ENCODE assay signal across 10 cellular contexts in the genomic region with DNA sequence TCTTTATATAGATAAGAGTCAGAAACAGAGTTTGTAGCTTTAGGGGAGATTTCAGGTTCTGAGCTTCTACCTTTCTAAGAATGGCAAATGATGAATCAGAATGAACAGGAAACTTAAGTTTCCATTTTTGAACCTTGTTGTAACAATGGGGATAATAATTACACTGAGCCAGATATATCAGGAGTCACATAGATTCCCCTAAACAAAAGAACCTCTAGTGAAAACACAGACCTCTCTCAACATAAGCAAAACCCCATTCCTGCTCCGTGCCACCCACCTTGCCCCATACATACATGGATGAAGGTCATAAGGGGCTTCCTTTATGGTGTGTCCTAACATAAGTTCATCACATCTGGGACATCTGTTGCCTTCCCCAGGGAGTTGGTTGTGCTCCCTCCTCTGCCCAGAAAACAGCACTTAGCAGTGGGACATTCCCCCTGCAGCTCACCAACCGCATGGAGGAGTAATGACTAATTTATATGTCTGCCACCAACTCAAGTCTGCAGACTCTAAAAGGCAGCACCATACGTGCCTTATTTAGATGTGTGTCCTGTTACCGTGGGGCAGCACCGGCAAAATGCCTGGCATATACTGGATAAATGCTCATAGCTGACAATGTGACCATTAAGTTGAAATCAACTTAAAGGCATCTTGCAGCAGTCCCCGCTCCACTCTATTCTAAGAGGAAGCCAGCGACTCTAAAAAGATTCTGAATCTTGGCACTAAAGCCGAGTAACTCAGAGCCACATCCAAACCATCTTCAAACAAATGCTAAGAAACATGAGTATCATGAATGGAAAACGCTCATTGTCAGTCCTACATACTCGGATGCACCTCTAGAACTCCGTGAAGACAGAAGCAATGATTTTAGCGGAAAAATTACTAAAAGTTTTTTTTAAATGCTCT. TPM values are rescaled to one million over a fixed set of nuclear protein-coding genes. Genes with fewer than 3 reads are reported as not detected.
DNase-seq lines count a peak whose midpoint lies in the region; ATAC-seq lines count a peak whose summit lies in the region.
"Had no signal": no experiment of that assay in that cellular context is flagged by ENCODE, and none has a peak within 500 bp of the region (broad histone marks: within the 10 kb centered on the region; RNA-seq: fewer than 3 reads in every experiment).

No MANE protein-coding gene starts in this region.

- no peaks in the 10 kb centered on the region for H3K27me3 Mint-ChIP-seq in CD4-positive, alpha-beta memory T cell

- H3K4me1 Mint-ChIP-seq in CD4-positive, alpha-beta memory T cell: peaks cover 62 to 100% (median 84%) of the 10 kb centered on the region in 4 donors

- peak in 1 of 5 donors; percentile 73 for DNase-seq in CD4-positive, alpha-beta memory T cell
- peak; percentile 47 for DNase-seq in T-helper 22 cell (ENCODE audit: low read depth)
- DNase-seq in effector memory CD4-positive, alpha-beta T cell: peak; percentile 29 to 48 (median 39)
- DNase-seq in NCI-H1417 treated with DMSO at 0.1 percent for 48 hours (lab: John Stamatoyannopoulos, UW): no peak
- DNase-seq in Ammon's horn (ENCODE audit: low spot score): no peak
- no peak for DNase-seq in GM19240 (ENCODE audit: insufficient read length, low spot score)
- no peak for DNase-seq in retina
- DNase-seq: left colon had no signal

- peak; percentile 34 for ATAC-seq in GM21515 (IDR thresholded peaks at IDR 0.05; ENCODE audit: unreplicated experiment)
- ATAC-seq: left colon, Right ventricle myocardium inferior had no signal

- peaks cover 90% of the 10 kb centered on the region for H3K4me1 ChIP-seq in CD4-positive, alpha-beta memory T cell (ENCODE audit: insufficient read depth, low read length)
- H3K4me1 ChIP-seq in effector memory CD4-positive, alpha-beta T cell (ENCODE audit: control insufficient read depth, insufficient read depth, low read length, poor library complexity, severe bottlenecking): peaks cover 67% of the 10 kb centered on the region

- H3K36me3 Mint-ChIP-seq in CD4-positive, alpha-beta memory T cell: peaks cover 25 to 31% of the 10 kb centered on the region in 2 donors

- H3K4me3 Mint-ChIP-seq in CD4-positive, alpha-beta memory T cell: peak overlapping the region; percentile 73 to 91 (median 87)

- no peaks in the 10 kb centered on the region for H3K27me3 ChIP-seq in CD4-positive, alpha-beta memory T cell (ENCODE audit: insufficient read depth, low read length)
- H3K27me3 ChIP-seq in effector memory CD4-positive, alpha-beta T cell (replicated peaks; ENCODE audit: control insufficient read depth, insufficient read depth, low read length, poor library complexity, severe bottlenecking): no peaks in the 10 kb centered on the region

- POLR2A ChIA-PET in CD4-positive, alpha-beta memory T cell (lab: Charles Lee; ENCODE audit: partially characterized antibody): interaction anchor here (0.6 to 9.3 kb wide), 16 partner anchors 9 to 143 kb away, joined by 3 to 83 read pairs (median 4); partner anchors contain the start of genes JAML, MPZL3 and UBE4A

- H3K4me3 ChIP-seq in CD4-positive, alpha-beta memory T cell (ENCODE audit: low read length in 2 of 2): peak overlapping the region; percentile 2 to 35
- H3K4me3 ChIP-seq in effector memory CD4-positive, alpha-beta T cell (ENCODE audit: insufficient read depth, low read depth, low read length, poor library complexity, severe bottlenecking): peak overlapping the region; percentile 30

- no peaks in the 10 kb centered on the region for H3K9me3 ChIP-seq in CD4-positive, alpha-beta memory T cell (ENCODE audit: control insufficient read depth in 1 of 2, low read length in 2 of 2)
- no peaks in the 10 kb centered on the region for H3K9me3 ChIP-seq in effector memory CD4-positive, alpha-beta T cell (ENCODE audit: control insufficient read depth, low read length)

- peaks cover 8% of the 10 kb centered on the region for H3K36me3 ChIP-seq in CD4-positive, alpha-beta memory T cell (ENCODE audit: insufficient read depth, low read length)
- H3K36me3 ChIP-seq in effector memory CD4-positive, alpha-beta T cell (ENCODE audit: control insufficient read depth, insufficient read depth, low read length): peaks cover 7% of the 10 kb centered on the region

- CTCF ChIA-PET in CD4-positive, alpha-beta memory T cell (lab: Charles Lee; ENCODE audit: partially characterized antibody): interaction anchor here (0.7 to 5.1 kb wide), 14 partner anchors 8 to 79 kb away, joined by 3 to 51 read pairs (median 4); partner anchors contain the start of genes JAML and SCN2B

- intact Hi-C loops in CD4-positive, alpha-beta memory T cell (cut with micrococcal nuclease): loop anchor here (1.0 to 2.0 kb wide), 4 partner anchors 8 to 24 kb away; partner anchors contain the start of gene JAML

- H3K27ac Mint-ChIP-seq in CD4-positive, alpha-beta memory T cell: peak overlapping the region; percentile 90 to 96 (median 93)

- H3K9me3 Mint-ChIP-seq in CD4-positive, alpha-beta memory T cell: peaks cover 0 to 2% (median 0%) of the 10 kb centered on the region in 8 donors

- H3K27ac ChIP-seq in CD4-positive, alpha-beta memory T cell (ENCODE audit: low read depth, low read length): peak overlapping the region; percentile 50
- H3K27ac ChIP-seq in effector memory CD4-positive, alpha-beta T cell (ENCODE audit: insufficient read depth, low read length, poor library complexity, severe bottlenecking): peak overlapping the region; percentile 59

RNA-seq across cellular contexts. Expression of gene JAML, which starts 7.9 kb away (rescaled TPM):
- total RNA-seq in CD4-positive, alpha-beta memory T cell: 100 to 1,000 TPM; 115 to 116 TPM
- 100 to 1,000 TPM; 169 to 194 TPM for polyA plus RNA-seq in CD4-positive, alpha-beta memory T cell

RNA-seq across cellular contexts. Expression of gene MPZL3, which starts 35.3 kb away (rescaled TPM):
- total RNA-seq in CD4-positive, alpha-beta memory T cell: 10 to 100 TPM; 29.9 to 32.0 TPM
- 10 to 100 TPM; 12.3 to 12.6 TPM for polyA plus RNA-seq in CD4-positive, alpha-beta memory T cell

RNA-seq across cellular contexts. Expression of gene SCN2B, which starts 40.4 kb away (rescaled TPM):
- not detected for total RNA-seq in CD4-positive, alpha-beta memory T cell
- polyA plus RNA-seq in CD4-positive, alpha-beta memory T cell: not detected

RNA-seq across cellular contexts. Expression of gene MPZL2, which starts 47.2 kb away (rescaled TPM):
- total RNA-seq in CD4-positive, alpha-beta memory T cell: 1 to 10 TPM; 2.9 to 3.7 TPM
- 1 to 10 TPM in 1 of 2 donors, under 1 TPM in 1; 0.64 to 4.2 TPM for polyA plus RNA-seq in CD4-positive, alpha-beta memory T cell

Comparison
In these comparisons a context has a peak if more than half of its experiments do, and no peak if none do; other contexts are left out.
1. DNase-seq: peak in T-helper 22 cell (single experiment) and effector memory CD4-positive, alpha-beta T cell (3 of 3); none in NCI-H1417 treated with DMSO at 0.1 percent for 48 hours (single experiment), Ammon's horn (single experiment), GM19240 (single experiment) and retina (single experiment).